ENCODE assay signal across 7 cellular contexts in the genomic region with DNA sequence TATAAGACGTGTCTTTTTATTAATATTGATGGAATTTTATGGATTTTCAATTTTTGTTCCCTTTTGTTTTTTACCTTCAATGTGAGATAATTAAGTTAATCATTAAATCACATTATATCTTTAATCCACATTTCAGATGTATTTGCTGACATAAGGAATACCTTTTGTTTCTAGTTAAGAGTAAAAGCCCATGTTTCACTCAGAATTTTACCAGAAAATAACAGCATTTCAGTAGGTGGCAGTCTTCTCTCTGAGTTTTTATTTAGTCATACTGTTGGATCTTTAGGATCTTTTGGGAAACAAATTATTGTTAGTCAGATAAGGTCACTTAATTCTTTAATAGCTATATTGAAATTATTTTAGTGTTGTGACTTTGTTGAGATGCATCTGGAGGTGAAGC.
DNase-seq lines count a peak whose midpoint lies in the region; FAIRE-seq and TF ChIP-seq lines count a peak whose summit lies in the region.

No MANE protein-coding gene starts in this region.

- TF ChIP-seq CTCF in OCI-LY1 (IDR thresholded peaks at IDR 0.05; ENCODE audit: low read length) (peak; percentile 39; the same call in 1 of the 2 replicates), endodermal cell (conservative IDR thresholded peaks at IDR 0.05) (peak; percentile 53), progenitor cell of endocrine pancreas (IDR thresholded peaks at IDR 0.05; ENCODE audit: unreplicated experiment) (peak; percentile 47), transverse colon (IDR thresholded peaks at IDR 0.05) (no peak)

- H3K9ac ChIP-seq in OCI-LY1 (ENCODE audit: low read length) (no peak overlapping the region), endodermal cell (ENCODE audit: extremely low read depth, low read length, poor library complexity, severe bottlenecking) (no peak overlapping the region)

- no peak for TF ChIP-seq POLR2A in transverse colon (IDR thresholded peaks at IDR 0.05)

- no peak overlapping the region for H3K4me2 ChIP-seq in OCI-LY1 (ENCODE audit: low read length)

- H2AFZ ChIP-seq in OCI-LY1 (ENCODE audit: low read length), result no peak overlapping the region

- no peaks in the 10 kb centered on the region for H3K36me3 Mint-ChIP-seq in endodermal cell (ENCODE audit: low read depth)
- H3K36me3 Mint-ChIP-seq in progenitor cell of endocrine pancreas (ENCODE audit: insufficient read depth), result peaks cover 13% of the 10 kb centered on the region

- H3K27ac ChIP-seq in OCI-LY1 (ENCODE audit: low read depth, low read length, poor library complexity, severe bottlenecking), result no peak overlapping the region
- H3K27ac ChIP-seq in endodermal cell (ENCODE audit: low read depth, low read length), result no peak overlapping the region
- no peak overlapping the region for H3K27ac ChIP-seq in transverse colon

- no peaks in the 10 kb centered on the region for H3K79me2 ChIP-seq in OCI-LY1 (ENCODE audit: insufficient read depth, low read length)

- H3K9me2 ChIP-seq in OCI-LY1 (ENCODE audit: low read depth, low read length), result no peaks in the 10 kb centered on the region

- FAIRE-seq in GM19239 (lab: Jason Lieb, UNC), result peak; percentile 4

- CTCF ChIA-PET in HEK293T (lab: Yijun Ruan, JAX), result interaction anchor here (0.9 to 1.5 kb wide), 2 partner anchors 125 to 132 kb away, joined by 3 read pairs; no protein-coding TSS in a partner anchor

- no peaks in the 10 kb centered on the region for H3F3A ChIP-seq in OCI-LY1 (ENCODE audit: insufficient read depth, low read length)

- H3K9me3 Mint-ChIP-seq in endodermal cell (no peaks in the 10 kb centered on the region), progenitor cell of endocrine pancreas (ENCODE audit: low read depth) (no peaks in the 10 kb centered on the region)

- H3K4me3 ChIP-seq in OCI-LY1 (ENCODE audit: low read depth, low read length, poor library complexity, severe bottlenecking) (no peak overlapping the region), endodermal cell (ENCODE audit: low read length) (no peak overlapping the region), transverse colon (no peak overlapping the region)

- H3K4me1 ChIP-seq in OCI-LY1 (ENCODE audit: insufficient read depth, low read length, severe bottlenecking) (no peaks in the 10 kb centered on the region), endodermal cell (ENCODE audit: control insufficient read depth, insufficient read depth, low read length) (peaks cover 9% of the 10 kb centered on the region), transverse colon (no peaks in the 10 kb centered on the region)

- TF ChIP-seq EP300 in transverse colon (IDR thresholded peaks at IDR 0.05; ENCODE audit: low read depth), result no peak

- POLR2A ChIA-PET in HEK293T (lab: Yijun Ruan, JAX), result no interaction called here

- H3K27me3 Mint-ChIP-seq in endodermal cell (ENCODE audit: insufficient read depth) (no peaks in the 10 kb centered on the region), progenitor cell of endocrine pancreas (no peaks in the 10 kb centered on the region)

- H3K36me3 ChIP-seq in OCI-LY1 (ENCODE audit: insufficient read depth, low read length) (0 out of 2 replicates have a peak, but pooled peaks cover 4% of the 10 kb centered on the region), endodermal cell (ENCODE audit: control insufficient read depth, insufficient read depth, low read length) (no peaks in the 10 kb centered on the region), transverse colon (no peaks in the 10 kb centered on the region)

- H3K9me3 ChIP-seq in OCI-LY1 (ENCODE audit: low read length) (no peaks in the 10 kb centered on the region), endodermal cell (ENCODE audit: control insufficient read depth, low read length) (no peaks in the 10 kb centered on the region), transverse colon (no peaks in the 10 kb centered on the region)

- no peaks in the 10 kb centered on the region for H4K20me1 ChIP-seq in OCI-LY1 (ENCODE audit: insufficient read depth, low read length)

- intact Hi-C loops in transverse colon (cut with DNase I; ENCODE audit: low total_unique reads), result no loop called here

- no peak overlapping the region for H3K27ac Mint-ChIP-seq in endodermal cell
- peak overlapping the region; percentile 94 for H3K27ac Mint-ChIP-seq in progenitor cell of endocrine pancreas

- H3K27me3 ChIP-seq in OCI-LY1 (ENCODE audit: insufficient read depth, low read length) (no peaks in the 10 kb centered on the region), endodermal cell (ENCODE audit: control insufficient read depth, insufficient read depth, low read length, poor library complexity, severe bottlenecking) (no peaks in the 10 kb centered on the region), transverse colon (no peaks in the 10 kb centered on the region)

- DNase-seq in GM19239 (ENCODE audit: insufficient read length, low spot score) (no peak), endodermal cell (no peak), progenitor cell of endocrine pancreas (ENCODE audit: low spot score, unreplicated experiment) (no peak), transverse colon (no peak), HEK293T (ENCODE audit: extremely low spot score) (no peak)
- DNase-seq in NK-92 treated with Interleukin-12 subunit alpha and Interleukin-12 subunit beta, amount 100 ng/mL, for 24 hours (lab: John Stamatoyannopoulos, UW), result no peak

- in situ Hi-C loops in transverse colon (cut with MboI; ENCODE audit: low pct_ligation_motif_present in 1 of 4, low pct_unique_long_range_greater_than_20kb in 1 of 4, low sequenced_read_pairs in 3 of 4), result no loop called here

- WGBS in endodermal cell (ENCODE audit: insufficient coverage in 1 of 2, insufficient read length in 1 of 2), 2 experiments, result 100% methylated on average over 1 of the region's 1 CpG; no CpG with 5 or more reads in 1 of the 2 experiments
- WGBS in transverse colon (ENCODE audit: low coverage in 1 of 2), 2 donors, result 86 to 91% methylated on average over 1 of the region's 1 CpG

- H3K4me1 Mint-ChIP-seq in endodermal cell, result peaks cover 34% of the 10 kb centered on the region
- H3K4me1 Mint-ChIP-seq in progenitor cell of endocrine pancreas (ENCODE audit: low read depth), result peaks cover 37% of the 10 kb centered on the region

- H3K4me3 Mint-ChIP-seq in endodermal cell (no peak overlapping the region), progenitor cell of endocrine pancreas (ENCODE audit: low read depth) (no peak overlapping the region)

TF ChIP-seq in HEK293T, 16 proteins besides CTCF, POLR2A, EP300 and RAD21:
- TF ChIP-seq, protein P1, sequence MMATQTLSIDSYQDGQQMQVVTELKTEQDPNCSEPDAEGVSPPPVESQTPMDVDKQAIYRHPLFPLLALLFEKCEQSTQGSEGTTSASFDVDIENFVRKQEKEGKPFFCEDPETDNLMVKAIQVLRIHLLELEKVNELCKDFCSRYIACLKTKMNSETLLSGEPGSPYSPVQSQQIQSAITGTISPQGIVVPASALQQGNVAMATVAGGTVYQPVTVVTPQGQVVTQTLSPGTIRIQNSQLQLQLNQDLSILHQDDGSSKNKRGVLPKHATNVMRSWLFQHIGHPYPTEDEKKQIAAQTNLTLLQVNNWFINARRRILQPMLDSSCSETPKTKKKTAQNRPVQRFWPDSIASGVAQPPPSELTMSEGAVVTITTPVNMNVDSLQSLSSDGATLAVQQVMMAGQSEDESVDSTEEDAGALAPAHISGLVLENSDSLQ (IDR thresholded peaks at IDR 0.05), result no peak
- TF ChIP-seq L3MBTL2 (conservative IDR thresholded peaks at IDR 0.05) (no peak), TARDBP (IDR thresholded peaks at IDR 0.05) (no peak), BHLHE40 (IDR thresholded peaks at IDR 0.05; ENCODE audit: borderline replicate concordance) (no peak), FOXA1 (IDR thresholded peaks at IDR 0.05) (no peak), ELF4 (IDR thresholded peaks at IDR 0.05) (no peak), CTBP1 (IDR thresholded peaks at IDR 0.05; ENCODE audit: borderline replicate concordance) (no peak), HDGF (IDR thresholded peaks at IDR 0.05; ENCODE audit: borderline replicate concordance) (no peak), ARNT (IDR thresholded peaks at IDR 0.05) (no peak)

Comparison
In these comparisons a context has a peak if more than half of its experiments do, and no peak if none do; other contexts are left out.
1. CTCF ChIP-seq: peak in OCI-LY1 (single experiment), endodermal cell (single experiment) and progenitor cell of endocrine pancreas (single experiment); none in transverse colon (0 of 5).